ENCODE assay signal across 26 cellular contexts in genomic region chr4:17968721-17969120, GRCh38.
"Had no signal": no experiment of that assay in that cellular context is flagged by ENCODE, and none has a peak within 500 bp of the region (broad histone marks: within the 10 kb centered on the region; RNA-seq: fewer than 3 reads in every experiment).

No MANE protein-coding gene starts in this region.

- H3K4me2 ChIP-seq: smooth muscle cell had no signal

- H3K27ac Mint-ChIP-seq: mesothelial cell of epicardium; natural killer cell treated with Interleukin-12 subunit alpha and Interleukin-12 subunit beta and Interleukin-15 and Interleukin-18, amount 100 ng/mL, for 72 hours; progenitor cell of endocrine pancreas; stimulated activated memory B cell treated with anti-CD40 and anti-IgM and Interleukin-4, amounts not matched to agents 10 μg/mL and 1 μg/mL and 100 μg/mL, for 72 hours had no signal

- H3K27me3 Mint-ChIP-seq: naive B cell; natural killer cell treated with Interleukin-12 subunit alpha and Interleukin-12 subunit beta and Interleukin-15 and Interleukin-18, amount 100 ng/mL, for 72 hours; progenitor cell of endocrine pancreas; stimulated activated memory B cell treated with anti-CD40 and anti-IgM and Interleukin-4, amounts not matched to agents 10 μg/mL and 1 μg/mL and 100 μg/mL, for 72 hours had no signal

- H3K4me3 Mint-ChIP-seq: mesothelial cell of epicardium; naive B cell; natural killer cell treated with Interleukin-12 subunit alpha and Interleukin-12 subunit beta and Interleukin-15 and Interleukin-18, amount 100 ng/mL, for 72 hours; stimulated activated memory B cell treated with anti-CD40 and anti-IgM and Interleukin-4, amounts not matched to agents 10 μg/mL and 1 μg/mL and 100 μg/mL, for 72 hours had no signal

- H3K27ac ChIP-seq: left lung, lower lobe of right lung, ovary, right atrium auricular region, right lobe of liver, suprapubic skin, thoracic aorta, tibial artery, upper lobe of right lung had no signal

- DNase-seq: hippocampal formation; kidney; left colon; left lung; lower lobe of right lung; mesendoderm; naive B cell; ovary; right lobe of liver; stimulated activated CD4-positive, alpha-beta T cell treated with anti-CD3 and anti-CD28 coated beads, Interleukin-1b, Interleukin-23, amount 100 ng/mL, for 48 hours; stimulated activated CD4-positive, alpha-beta T cell treated with anti-CD3 and anti-CD28 coated beads, Interleukin-2, amount 100 ng/mL, for 48 hours; stimulated activated CD4-positive, alpha-beta T cell treated with anti-CD3 and anti-CD28 coated beads, Interleukin-4, amount 100 ng/mL, for 4 hours; stimulated activated CD8-positive, alpha-beta memory T cell treated with anti-CD3 and anti-CD28 coated beads, Interleukin-4, amount 100 ng/mL, for 48 hours; stimulated activated naive CD8-positive, alpha-beta T cell treated with anti-CD3 and anti-CD28 coated beads, Interleukin-15, Interleukin-2, amounts not matched to agents 100 U/mL and 50 U/mL, for 24 hours; tibial artery; trophoblast cell; upper lobe of right lung had no signal

- H3K9me3 Mint-ChIP-seq: mesothelial cell of epicardium; naive B cell; natural killer cell treated with Interleukin-12 subunit alpha and Interleukin-12 subunit beta and Interleukin-15 and Interleukin-18, amount 100 ng/mL, for 72 hours; stimulated activated memory B cell treated with anti-CD40 and anti-IgM and Interleukin-4, amounts not matched to agents 10 μg/mL and 1 μg/mL and 100 μg/mL, for 72 hours had no signal

- H3K36me3 Mint-ChIP-seq: mesothelial cell of epicardium; natural killer cell treated with Interleukin-12 subunit alpha and Interleukin-12 subunit beta and Interleukin-15 and Interleukin-18, amount 100 ng/mL, for 72 hours had no signal

- H3K4me1 Mint-ChIP-seq: mesothelial cell of epicardium; stimulated activated memory B cell treated with anti-CD40 and anti-IgM and Interleukin-4, amounts not matched to agents 10 μg/mL and 1 μg/mL and 100 μg/mL, for 72 hours had no signal

- H3K9me3 ChIP-seq: left lung, lower lobe of right lung, ovary, right atrium auricular region, right lobe of liver, suprapubic skin, thoracic aorta, tibial artery, upper lobe of right lung had no signal

- H3K27me3 ChIP-seq: left lung, ovary, right atrium auricular region, right lobe of liver, suprapubic skin, tibial artery, upper lobe of right lung had no signal

- ATAC-seq: left colon; left lung; lower lobe of right lung; natural killer cell treated with Interleukin-12 subunit alpha and Interleukin-12 subunit beta and Interleukin-15 and Interleukin-18, amount 100 ng/mL, for 72 hours; right lobe of liver; stimulated activated memory B cell treated with anti-CD40 and anti-IgM and Interleukin-4, amounts not matched to agents 10 μg/mL and 1 μg/mL and 100 μg/mL, for 72 hours; stimulated activated naive CD8-positive, alpha-beta T cell treated with anti-CD3 and anti-CD28 coated beads, Interleukin-15, Interleukin-2, amounts not matched to agents 100 U/mL and 50 U/mL, for 24 hours; upper lobe of right lung had no signal

- H3K4me1 ChIP-seq: left lung, lower lobe of right lung, right atrium auricular region, right lobe of liver, tibial artery, upper lobe of right lung had no signal

- H3K36me3 ChIP-seq: left lung, lower lobe of right lung, ovary, right atrium auricular region, right lobe of liver, suprapubic skin, thoracic aorta, tibial artery, upper lobe of right lung had no signal

- H3K4me3 ChIP-seq: left lung, lower lobe of right lung, ovary, right atrium auricular region, right lobe of liver, smooth muscle cell, suprapubic skin, thoracic aorta, tibial artery, upper lobe of right lung had no signal

- FAIRE-seq: kidney, urothelium cell line had no signal
